12 cellular contexts compared by ENCODE assay signal in the genomic region with DNA sequence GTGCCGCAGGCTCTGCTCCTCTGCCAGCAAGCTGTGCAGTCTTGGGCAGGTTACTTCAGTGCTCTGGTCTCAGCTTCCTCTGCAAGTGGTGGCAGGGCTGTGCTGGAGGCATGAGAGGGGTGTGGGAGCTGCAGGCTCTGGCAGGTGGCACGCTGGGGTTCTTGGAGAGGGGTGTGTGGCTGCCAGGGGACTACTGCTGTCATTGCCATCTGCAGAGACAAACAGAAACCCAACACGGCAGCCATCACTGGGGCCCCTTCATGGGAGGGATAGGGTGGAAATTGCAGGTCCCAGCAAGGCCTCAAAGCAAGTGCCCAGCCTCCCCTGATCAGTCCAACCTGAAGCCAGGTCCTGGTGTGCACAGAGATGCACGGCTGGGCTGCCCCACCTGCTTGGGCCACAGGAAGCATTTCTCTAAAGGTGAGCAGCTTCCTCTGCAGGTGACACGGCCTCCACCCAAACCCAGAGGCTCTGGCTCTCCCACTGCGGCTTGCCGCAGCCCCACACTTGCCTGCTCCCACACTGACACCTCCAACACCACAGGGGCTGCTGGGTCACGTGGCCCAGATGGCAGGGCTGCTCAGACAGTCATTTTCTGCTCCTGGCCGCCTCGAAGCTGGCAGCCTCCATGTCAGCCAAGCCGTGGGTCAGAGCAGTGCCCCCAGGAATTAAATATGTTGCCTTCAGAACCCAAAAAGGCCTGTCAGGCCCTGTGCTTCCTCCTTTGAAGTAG. TPM values are rescaled to one million over a fixed set of nuclear protein-coding genes. Genes with fewer than 3 reads are reported as not detected.
DNase-seq lines count a peak whose midpoint lies in the region; ATAC-seq and TF ChIP-seq lines count a peak whose summit lies in the region.
"Had no signal": no experiment of that assay in that cellular context is flagged by ENCODE, and none has a peak within 500 bp of the region (broad histone marks: within the 10 kb centered on the region; RNA-seq: fewer than 3 reads in every experiment).

No MANE protein-coding gene starts in this region.

- intact Hi-C loops in IMR-90 (cut with micrococcal nuclease) = no loop called here
- intact Hi-C loops in ascending aorta (cut with DNase I) = no loop called here
- intact Hi-C loops in stomach (cut with DNase I; ENCODE audit: low total_unique reads) = no loop called here

- H2AK5ac ChIP-seq in IMR-90 (ENCODE audit: low read depth, low read length) = peak overlapping the region; percentile 99
- H2AK5ac ChIP-seq in mesenchymal stem cell (ENCODE audit: low read length, severe bottlenecking) = no peak overlapping the region

- TF ChIP-seq EP300 in stomach (IDR thresholded peaks at IDR 0.05) = no peak

- H3K9me3 ChIP-seq in IMR-90 (ENCODE audit: control insufficient read depth, insufficient read depth, low read length) = no peaks in the 10 kb centered on the region
- peaks cover 0 to under 1% of the 10 kb centered on the region in 2 donors for H3K9me3 ChIP-seq in ascending aorta
- H3K9me3 ChIP-seq in mesenchymal stem cell (ENCODE audit: control insufficient read depth, low read length) = peaks cover 13% of the 10 kb centered on the region
- no peaks in the 10 kb centered on the region for H3K9me3 ChIP-seq in stomach
- H3K9me3 ChIP-seq: SK-N-SH had no signal

- H2AFZ ChIP-seq in IMR-90 (replicated peaks; ENCODE audit: low read length, poor library complexity) (no peak overlapping the region), mesenchymal stem cell (ENCODE audit: low read depth, low read length) (no peak overlapping the region)

- H2BK15ac ChIP-seq in IMR-90 (ENCODE audit: low read depth, low read length) (peak overlapping the region; percentile 89; the same call in 2 of the 3 replicates), mesenchymal stem cell (ENCODE audit: low read depth, poor library complexity, severe bottlenecking) (peak overlapping the region; percentile 60)

- H2AK9ac ChIP-seq in IMR-90 (replicated peaks; ENCODE audit: low read depth, low read length, poor library complexity) = peak overlapping the region; percentile 92

- H3K9me1 ChIP-seq in IMR-90 (ENCODE audit: insufficient read depth, low read length) = peaks cover 25% of the 10 kb centered on the region

- H3K4me2 ChIP-seq in IMR-90 (ENCODE audit: low read depth, low read length) (no peak overlapping the region), mesenchymal stem cell (ENCODE audit: low read length, poor library complexity, severe bottlenecking) (no peak overlapping the region)
- H3K4me2 ChIP-seq: SK-N-SH had no signal

- H3K4ac ChIP-seq in IMR-90 (ENCODE audit: low read depth, low read length) (peak overlapping the region; percentile 99), mesenchymal stem cell (ENCODE audit: low read depth in 1 of 2, low read length in 2 of 2) (peak overlapping the region; percentile 34 to 53)

- no peaks in the 10 kb centered on the region; the same call in 1 of the 2 replicates for H3K36me3 ChIP-seq in IMR-90 (ENCODE audit: control insufficient read depth, insufficient read depth, low read length)
- H3K36me3 ChIP-seq in ascending aorta = no peaks in the 10 kb centered on the region
- H3K36me3 ChIP-seq in mesenchymal stem cell (ENCODE audit: control insufficient read depth in 1 of 2, insufficient read depth in 2 of 2, low read depth in 1 of 2, low read length in 2 of 2) = no peaks in the 10 kb centered on the region
- H3K36me3 ChIP-seq in stomach = no peaks in the 10 kb centered on the region
- H3K36me3 ChIP-seq in brain microvascular endothelial cell (replicated peaks) = no peaks in the 10 kb centered on the region

- ATAC-seq in IMR-90 (ENCODE audit: low read depth) (no peak), HG02588 (IDR thresholded peaks at IDR 0.05; ENCODE audit: unreplicated experiment) (no peak)

- TF ChIP-seq POLR2A in IMR-90 (IDR thresholded peaks at IDR 0.05; ENCODE audit: low read depth, low read length) = no peak
- no peak for TF ChIP-seq POLR2A in stomach (IDR thresholded peaks at IDR 0.05)

- H3K14ac ChIP-seq in IMR-90 (replicated peaks; ENCODE audit: low read depth, low read length) = peak overlapping the region; percentile 95
- peak overlapping the region in 1 of 2 experiments; percentile 41 for H3K14ac ChIP-seq in mesenchymal stem cell (ENCODE audit: low read length in 2 of 2)

- no peak for TF ChIP-seq CTCF in IMR-90 (conservative IDR thresholded peaks at IDR 0.05; ENCODE audit: low read depth, low read length)
- TF ChIP-seq CTCF in ascending aorta (IDR thresholded peaks at IDR 0.05) = no peak
- TF ChIP-seq CTCF in stomach (IDR thresholded peaks at IDR 0.05) = no peak
- TF ChIP-seq CTCF in brain microvascular endothelial cell (IDR thresholded peaks at IDR 0.05; ENCODE audit: low read depth, low read length, missing control alignments) = no peak

- CTCF ChIA-PET in IMR-90 (lab: Yijun Ruan, JAX) = no interaction called here

- no peak overlapping the region for H3K4me3 ChIP-seq in IMR-90 (ENCODE audit: insufficient read depth, low read depth, low read length)
- no peak overlapping the region for H3K4me3 ChIP-seq in ascending aorta
- no peak overlapping the region for H3K4me3 ChIP-seq in mesenchymal stem cell (ENCODE audit: insufficient read depth in 1 of 2, low read depth in 1 of 2, low read length in 2 of 2)
- no peak overlapping the region for H3K4me3 ChIP-seq in stomach
- H3K4me3 ChIP-seq in brain microvascular endothelial cell (ENCODE audit: low read depth, low read length) = no peak overlapping the region

- dilution Hi-C loops in IMR-90 (cut with HindIII; ENCODE audit: low sequenced_read_pairs, unreplicated experiment) = no loop called here

- peaks cover 4% of the 10 kb centered on the region; the same call in 1 of the 2 replicates for H4K20me1 ChIP-seq in IMR-90 (ENCODE audit: insufficient read depth, low read length)

- H2BK5ac ChIP-seq in IMR-90 (ENCODE audit: low read depth, low read length, poor library complexity, severe bottlenecking) (peak overlapping the region; percentile 87), mesenchymal stem cell (ENCODE audit: low read depth, low read length, poor library complexity, severe bottlenecking) (no peak overlapping the region)

- H4K8ac ChIP-seq in IMR-90 (ENCODE audit: low read depth in 2 of 2, low read length in 2 of 2) (peak overlapping the region; percentile 70 to 90; a peak in 2 of 4 replicates), mesenchymal stem cell (ENCODE audit: low read length) (peak overlapping the region; percentile 55)

- peak overlapping the region; percentile 98 for H4K91ac ChIP-seq in IMR-90 (ENCODE audit: insufficient read depth, low read depth, low read length)
- H4K91ac ChIP-seq in mesenchymal stem cell (ENCODE audit: low read length) = peak overlapping the region; percentile 36

- 73% methylated on average over 3 of the region's 11 CpGs; no CpG with 5 or more reads in 1 of the 2 experiments for WGBS in IMR-90 (ENCODE audit: extremely low coverage in 2 of 2, insufficient read length in 1 of 2), 2 experiments
- WGBS in mesenchymal stem cell = 89% methylated on average over 11 of the region's 11 CpGs
- WGBS in stomach, 5 donors = 68 to 77% (median 74%) methylated on average over 10 to 11 of the region's 11 CpGs

- no peak for TF ChIP-seq RAD21 in IMR-90 (IDR thresholded peaks at IDR 0.05; ENCODE audit: low read length)

- DNase-seq in IMR-90 (no peak), ascending aorta (ENCODE audit: low spot score in 2 of 2) (peak in 1 of 2 donors; percentile 60), mesenchymal stem cell (no peak), stomach (peak; percentile 20), OCI-M2 (lab: John Stamatoyannopoulos, UW; ENCODE audit: unreplicated experiment) (no peak), brain microvascular endothelial cell (no peak)
- DNase-seq: foreskin melanocyte, GDM1, MM.1S, retina, SK-N-SH had no signal

- peak overlapping the region; percentile 41 for H2BK20ac ChIP-seq in IMR-90 (ENCODE audit: low read depth, low read length)

- H3K18ac ChIP-seq in IMR-90 (ENCODE audit: low read depth, low read length) (peak overlapping the region; percentile 71; the same call in 1 of the 2 replicates), mesenchymal stem cell (ENCODE audit: low read depth in 1 of 2, low read length in 2 of 2) (peak overlapping the region; percentile 77 to 86)

- POLR2A ChIA-PET in IMR-90 (lab: Charles Lee; ENCODE audit: unreplicated experiment) = interaction anchor here (0.5 to 1.8 kb wide), 2 partner anchors 8 to 121 kb away, joined by 4 to 12 read pairs; no protein-coding TSS in a partner anchor

- H3K4me1 ChIP-seq in IMR-90 (ENCODE audit: control insufficient read depth, insufficient read depth, low read length) (peaks cover 25% of the 10 kb centered on the region), ascending aorta (peaks cover 21 to 24% of the 10 kb centered on the region in 2 donors), mesenchymal stem cell (ENCODE audit: control insufficient read depth, insufficient read depth, low read depth, low read length) (peaks cover 15% of the 10 kb centered on the region), stomach (peaks cover 18 to 44% (median 28%) of the 10 kb centered on the region in 4 donors)

- no TSS peak for BruUV-seq in IMR-90 (replicated peaks; lab: Mats Ljungman, UMichigan)

- H3K79me1 ChIP-seq in IMR-90 (ENCODE audit: low read depth in 1 of 2, low read length in 2 of 2) = peaks cover 6 to 55% of the 10 kb centered on the region in 2 experiments; a peak in 3 of 4 replicates
- H3K79me1 ChIP-seq in mesenchymal stem cell (replicated peaks; ENCODE audit: low read length, poor library complexity, severe bottlenecking) = no peaks in the 10 kb centered on the region

- H3K27ac ChIP-seq in IMR-90 (ENCODE audit: insufficient read depth, low read length) (peak overlapping the region; percentile 92), ascending aorta (peak overlapping the region; percentile 98 to 99), mesenchymal stem cell (ENCODE audit: low read length, poor library complexity, severe bottlenecking) (no peak overlapping the region), stomach (peak overlapping the region in 4 of 5 donors; percentile 87 to 96 (median 88)), brain microvascular endothelial cell (no peak overlapping the region)

- in situ Hi-C loops in IMR-90 (cut with MboI; ENCODE audit: low sequenced_read_pairs) (loop anchor here (5.0 kb wide), 1 partner anchor 122 kb away; no protein-coding TSS in a partner anchor), brain microvascular endothelial cell (cut with HindIII; ENCODE audit: low pct_ligation_motif_present, low sequenced_read_pairs) (no loop called here)

- peak overlapping the region; percentile 12 to 94 for H2BK12ac ChIP-seq in mesenchymal stem cell (ENCODE audit: low read length in 2 of 2)

- no peak overlapping the region for H3K56ac ChIP-seq in IMR-90 (ENCODE audit: extremely low read depth, insufficient read depth, low read length)

- no peaks in the 10 kb centered on the region for H3K27me3 ChIP-seq in IMR-90 (ENCODE audit: control insufficient read depth, insufficient read depth, low read length)
- no peaks in the 10 kb centered on the region for H3K27me3 ChIP-seq in ascending aorta
- no peaks in the 10 kb centered on the region for H3K27me3 ChIP-seq in mesenchymal stem cell (ENCODE audit: control insufficient read depth in 1 of 2, insufficient read depth in 1 of 2, low read length in 2 of 2)
- H3K27me3 ChIP-seq in stomach = peaks cover 0 to 25% (median 19%) of the 10 kb centered on the region in 3 donors
- H3K27me3 ChIP-seq in brain microvascular endothelial cell (replicated peaks) = no peaks in the 10 kb centered on the region

- 0 out of 2 replicates have a peak overlapping the region, but pooled peaks have one; percentile 63 for H4K5ac ChIP-seq in IMR-90 (ENCODE audit: low read depth, low read length)

- H2BK120ac ChIP-seq in IMR-90 (ENCODE audit: low read depth, low read length) (peak overlapping the region; percentile 98), mesenchymal stem cell (ENCODE audit: low read depth, low read length) (no peak overlapping the region)

- H3K23ac ChIP-seq in IMR-90 (ENCODE audit: low read depth, low read length) (peak overlapping the region; percentile 66), mesenchymal stem cell (ENCODE audit: low read length in 2 of 2) (no peak overlapping the region)

- peak overlapping the region; percentile 66; the same call in 1 of the 2 replicates for H3K9ac ChIP-seq in IMR-90 (ENCODE audit: low read depth, low read length)
- H3K9ac ChIP-seq in mesenchymal stem cell (ENCODE audit: low read length) = peak overlapping the region; percentile 95
- H3K9ac ChIP-seq: SK-N-SH had no signal

RNA-seq across cellular contexts. Expression of gene COL6A2, which starts 4.1 kb away (rescaled TPM):
- 208 and 222 TPM in 2 replicates for total RNA-seq in IMR-90 (2012; rRNA removed)
- polyA plus RNA-seq in IMR-90 (2012; rRNA removed) = 1,065 and 1,165 TPM in 2 replicates
- polyA plus RNA-seq in IMR-90 (2012; cell fraction: cytosol; rRNA removed) = 753 and 1,846 TPM in 2 replicates
- 2,830 and 5,552 TPM in 2 replicates for polyA plus RNA-seq in IMR-90 (2012; cell fraction: nucleus; rRNA removed; ENCODE audit: low replicate concordance)
- total RNA-seq in ascending aorta = 1,704 TPM
- polyA plus RNA-seq in mesenchymal stem cell (2013, experiment 1 of 2) = 1,409 TPM
- polyA plus RNA-seq in mesenchymal stem cell (2013, experiment 2 of 2) = 1,389 TPM
- total RNA-seq in stomach = 1,000 to 10,000 TPM in 1 of 5 donors, 100 to 1,000 TPM in 4; 351 to 3,737 (median 491) TPM
- 100 to 1,000 TPM in 2 of 3 donors, 10 to 100 TPM in 1; 79.3 to 246 (median 113) TPM for polyA plus RNA-seq in stomach

Comparison
In these comparisons a context has a peak if more than half of its experiments do, and no peak if none do; other contexts are left out.
1. H3K27ac ChIP-seq: peak in IMR-90 (single experiment), ascending aorta (2 of 2) and stomach (4 of 5); none in mesenchymal stem cell (single experiment) and brain microvascular endothelial cell (single experiment).